8 cellular contexts compared by ENCODE assay signal in the genomic region with DNA sequence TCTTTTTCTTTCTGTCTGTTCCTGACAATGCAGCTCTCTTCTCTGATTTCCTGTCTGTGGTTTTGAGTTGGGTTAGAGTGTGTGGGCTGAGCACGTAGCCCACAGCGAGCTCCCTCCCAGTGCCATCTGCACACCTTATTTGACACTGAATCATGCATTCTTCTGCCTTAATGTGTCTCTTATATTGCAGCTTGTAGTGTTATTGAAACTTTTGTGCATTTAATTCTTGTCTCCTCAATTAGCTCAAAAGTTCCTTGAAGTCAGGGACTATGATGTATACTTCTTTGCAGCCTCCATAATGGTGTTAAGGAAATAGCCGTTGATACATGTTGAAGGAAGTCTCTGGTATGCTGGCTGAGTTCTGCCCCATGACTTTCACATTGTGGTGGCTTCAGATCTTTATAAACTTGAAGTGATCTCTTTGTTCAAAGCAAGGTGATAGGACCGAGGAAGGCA.
DNase-seq lines count a peak whose midpoint lies in the region; ATAC-seq, FAIRE-seq and TF ChIP-seq lines count a peak whose summit lies in the region.

No MANE protein-coding gene starts in this region.

- TF ChIP-seq CTCF in HL-60 (IDR thresholded peaks at IDR 0.05; ENCODE audit: insufficient read depth, low read length) (no peak), astrocyte (IDR thresholded peaks at IDR 0.05; ENCODE audit: insufficient read depth, low read depth, low read length) (no peak), GM23338 (conservative IDR thresholded peaks at IDR 0.05; ENCODE audit: low read depth in 2 of 2) (no peak)

- H3K4me1 Mint-ChIP-seq in CD4-positive, alpha-beta memory T cell, result peaks cover 34 to 47% (median 38%) of the 10 kb centered on the region in 4 donors
- H3K4me1 Mint-ChIP-seq in astrocyte (ENCODE audit: low read depth, unreplicated experiment), result peaks cover 29% of the 10 kb centered on the region
- H3K4me1 Mint-ChIP-seq in GM23338, result no peaks in the 10 kb centered on the region

- peaks cover 37% of the 10 kb centered on the region for H3K4me1 ChIP-seq in CD4-positive, alpha-beta memory T cell (ENCODE audit: insufficient read depth, low read length)
- H3K4me1 ChIP-seq in astrocyte (ENCODE audit: insufficient read depth, low read length), result peaks cover 11% of the 10 kb centered on the region
- no peaks in the 10 kb centered on the region for H3K4me1 ChIP-seq in GM23338 (ENCODE audit: insufficient read depth)

- no peak overlapping the region for H3K9ac ChIP-seq in astrocyte (ENCODE audit: low read length)

- intact Hi-C loops in CD4-positive, alpha-beta memory T cell (cut with micrococcal nuclease), result no loop called here

- H3K27ac ChIP-seq in CD4-positive, alpha-beta memory T cell (ENCODE audit: low read depth, low read length), result no peak overlapping the region
- peak overlapping the region; percentile 55 for H3K27ac ChIP-seq in HL-60 (replicated peaks)
- H3K27ac ChIP-seq in astrocyte (ENCODE audit: low read depth, low read length), result no peak overlapping the region
- no peak overlapping the region for H3K27ac ChIP-seq in GM23338 (ENCODE audit: low read depth)

- H3K27me3 Mint-ChIP-seq in CD4-positive, alpha-beta memory T cell, result no peaks in the 10 kb centered on the region
- no peaks in the 10 kb centered on the region for H3K27me3 Mint-ChIP-seq in astrocyte (ENCODE audit: low read depth, unreplicated experiment)
- H3K27me3 Mint-ChIP-seq in GM23338 (ENCODE audit: insufficient read depth, low read depth, poor library complexity), result peaks cover 3% of the 10 kb centered on the region

- DNase-seq in CD4-positive, alpha-beta memory T cell, result peak; percentile 14 to 32 (median 30)
- DNase-seq in HL-60 (ENCODE audit: low read depth in 1 of 2, low spot score in 1 of 2) (peak in 1 of 2 experiments; percentile 67), astrocyte (ENCODE audit: low read depth) (peak; percentile 70), NCI-H2196 treated with DMSO at 0.1 percent for 48 hours (lab: John Stamatoyannopoulos, UW; ENCODE audit: unreplicated experiment) (no peak), NCI-H187 treated with DMSO at 0.1 percent for 48 hours (lab: John Stamatoyannopoulos, UW) (no peak), GM23338 (ENCODE audit: low spot score) (no peak), SK-N-DZ (ENCODE audit: low spot score) (no peak)

- H2AFZ ChIP-seq in astrocyte (ENCODE audit: low read depth, low read length), result no peak overlapping the region
- H2AFZ ChIP-seq in GM23338, result no peak overlapping the region

- H3K4me2 ChIP-seq in astrocyte (ENCODE audit: low read length) (peak overlapping the region; percentile 58), GM23338 (no peak overlapping the region)

- peaks cover 0 to 2% (median 0%) of the 10 kb centered on the region in 8 donors for H3K9me3 Mint-ChIP-seq in CD4-positive, alpha-beta memory T cell
- H3K9me3 Mint-ChIP-seq in astrocyte (ENCODE audit: unreplicated experiment), result peaks cover 9% of the 10 kb centered on the region
- H3K9me3 Mint-ChIP-seq in GM23338, result no peaks in the 10 kb centered on the region

- no peaks in the 10 kb centered on the region for H3K36me3 Mint-ChIP-seq in CD4-positive, alpha-beta memory T cell
- H3K36me3 Mint-ChIP-seq in astrocyte (ENCODE audit: low read depth, unreplicated experiment) (no peaks in the 10 kb centered on the region), GM23338 (ENCODE audit: low read depth) (no peaks in the 10 kb centered on the region)

- no peaks in the 10 kb centered on the region for H3K36me3 ChIP-seq in CD4-positive, alpha-beta memory T cell (ENCODE audit: insufficient read depth, low read length)
- H3K36me3 ChIP-seq in astrocyte (ENCODE audit: insufficient read depth, low read length) (no peaks in the 10 kb centered on the region), GM23338 (ENCODE audit: insufficient read depth) (no peaks in the 10 kb centered on the region)

- peak overlapping the region; percentile 59 to 84 (median 78) for H3K4me3 Mint-ChIP-seq in CD4-positive, alpha-beta memory T cell
- H3K4me3 Mint-ChIP-seq in astrocyte (ENCODE audit: unreplicated experiment) (no peak overlapping the region), GM23338 (no peak overlapping the region)

- peak overlapping the region in 1 of 2 donors; percentile 9 for H3K4me3 ChIP-seq in CD4-positive, alpha-beta memory T cell (ENCODE audit: low read length in 2 of 2)
- H3K4me3 ChIP-seq in HL-60 (replicated peaks; ENCODE audit: insufficient read depth, low read length) (no peak overlapping the region), astrocyte (ENCODE audit: insufficient read depth, low read depth, low read length) (no peak overlapping the region), GM23338 (no peak overlapping the region)

- no peaks in the 10 kb centered on the region for H3K27me3 ChIP-seq in CD4-positive, alpha-beta memory T cell (ENCODE audit: insufficient read depth, low read length)
- no peaks in the 10 kb centered on the region for H3K27me3 ChIP-seq in HL-60 (ENCODE audit: insufficient read depth, poor library complexity, severe bottlenecking)
- no peaks in the 10 kb centered on the region for H3K27me3 ChIP-seq in astrocyte (ENCODE audit: insufficient read depth, low read length)
- H3K27me3 ChIP-seq in GM23338 (ENCODE audit: insufficient read depth), result no peaks in the 10 kb centered on the region

- peaks cover 14% of the 10 kb centered on the region for H3K9me2 ChIP-seq in GM23338 (ENCODE audit: insufficient read depth)

- FAIRE-seq in astrocyte (lab: Jason Lieb, UNC), result peak; percentile 66

- CTCF ChIA-PET in CD4-positive, alpha-beta memory T cell (lab: Charles Lee; ENCODE audit: partially characterized antibody), result interaction anchor here (0.6 to 1.3 kb wide), 3 partner anchors 11 to 838 kb away, joined by 3 read pairs; no protein-coding TSS in a partner anchor

- no peaks in the 10 kb centered on the region for H4K20me1 ChIP-seq in astrocyte (ENCODE audit: insufficient read depth, low read length)
- no peaks in the 10 kb centered on the region for H4K20me1 ChIP-seq in GM23338 (replicated peaks; ENCODE audit: insufficient read depth)

- POLR2A ChIA-PET in CD4-positive, alpha-beta memory T cell (lab: Charles Lee; ENCODE audit: partially characterized antibody), result interaction anchor here (0.7 kb wide), 1 partner anchor 260 kb away, joined by 3 read pairs; no protein-coding TSS in a partner anchor

- no peaks in the 10 kb centered on the region for H3F3A ChIP-seq in GM23338 (replicated peaks; ENCODE audit: low read depth)

- H3K9me3 ChIP-seq in CD4-positive, alpha-beta memory T cell (ENCODE audit: control insufficient read depth in 1 of 2, low read length in 2 of 2), result no peaks in the 10 kb centered on the region
- no peaks in the 10 kb centered on the region for H3K9me3 ChIP-seq in astrocyte (ENCODE audit: insufficient read depth, low read depth, low read length)

- ATAC-seq in GM21367 (IDR thresholded peaks at IDR 0.05; ENCODE audit: unreplicated experiment) (peak; percentile 59), GM23338 (no peak)

- peak overlapping the region; percentile 4 to 86 (median 62) for H3K27ac Mint-ChIP-seq in CD4-positive, alpha-beta memory T cell
- H3K27ac Mint-ChIP-seq in astrocyte (ENCODE audit: unreplicated experiment), result peak overlapping the region; percentile 68
- H3K27ac Mint-ChIP-seq in GM23338, result no peak overlapping the region

- no peaks in the 10 kb centered on the region for H3K79me2 ChIP-seq in astrocyte (ENCODE audit: insufficient read depth, low read length)
- H3K79me2 ChIP-seq in GM23338 (replicated peaks; ENCODE audit: insufficient read depth), result no peaks in the 10 kb centered on the region

TF ChIP-seq in GM23338, 12 proteins besides CTCF, POLR2A, EP300 and RAD21 (continues in another document):
- TF ChIP-seq, protein P1, sequence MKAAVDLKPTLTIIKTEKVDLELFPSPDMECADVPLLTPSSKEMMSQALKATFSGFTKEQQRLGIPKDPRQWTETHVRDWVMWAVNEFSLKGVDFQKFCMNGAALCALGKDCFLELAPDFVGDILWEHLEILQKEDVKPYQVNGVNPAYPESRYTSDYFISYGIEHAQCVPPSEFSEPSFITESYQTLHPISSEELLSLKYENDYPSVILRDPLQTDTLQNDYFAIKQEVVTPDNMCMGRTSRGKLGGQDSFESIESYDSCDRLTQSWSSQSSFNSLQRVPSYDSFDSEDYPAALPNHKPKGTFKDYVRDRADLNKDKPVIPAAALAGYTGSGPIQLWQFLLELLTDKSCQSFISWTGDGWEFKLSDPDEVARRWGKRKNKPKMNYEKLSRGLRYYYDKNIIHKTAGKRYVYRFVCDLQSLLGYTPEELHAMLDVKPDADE (IDR thresholded peaks at IDR 0.05), result no peak

Comparison
In these comparisons a context has a peak if more than half of its experiments do, and no peak if none do; other contexts are left out.
1. DNase-seq: peak in CD4-positive, alpha-beta memory T cell (5 of 5) and astrocyte (single experiment); none in NCI-H2196 treated with DMSO at 0.1 percent for 48 hours (single experiment), NCI-H187 treated with DMSO at 0.1 percent for 48 hours (single experiment), GM23338 (single experiment) and SK-N-DZ (single experiment).
2. H3K4me3 Mint-ChIP-seq: peak in CD4-positive, alpha-beta memory T cell (8 of 8); none in astrocyte (single experiment) and GM23338 (single experiment).